11 cellular contexts compared by ENCODE assay signal in genomic region chr10:71312840-71313789, GRCh38. TPM values are rescaled to one million over a fixed set of nuclear protein-coding genes. Genes with fewer than 3 reads are reported as not detected.
DNase-seq lines count a peak whose midpoint lies in the region; ATAC-seq and TF ChIP-seq lines count a peak whose summit lies in the region.
"Had no signal": no experiment of that assay in that cellular context is flagged by ENCODE, and none has a peak within 500 bp of the region (broad histone marks: within the 10 kb centered on the region; RNA-seq: fewer than 3 reads in every experiment).

No MANE protein-coding gene starts in this region.

- intact Hi-C loops in colonic mucosa (cut with DNase I) = loop anchor here (5.0 kb wide), 3 partner anchors 394 to 584 kb away; no protein-coding TSS in a partner anchor
- intact Hi-C loops in transverse colon (cut with DNase I; ENCODE audit: low total_unique reads) = loop anchor here (10.0 kb wide), 3 partner anchors 262 to 582 kb away; no protein-coding TSS in a partner anchor

- no peak overlapping the region for H3K9ac ChIP-seq in colonic mucosa (ENCODE audit: low read depth in 2 of 2, low read length in 2 of 2)

- H3K9me3 ChIP-seq in colonic mucosa (no peaks in the 10 kb centered on the region), lung (ENCODE audit: control insufficient read depth in 2 of 2, insufficient read depth in 1 of 2, low read length in 1 of 2) (no peaks in the 10 kb centered on the region), transverse colon (no peaks in the 10 kb centered on the region)

- peak; percentile 46 for DNase-seq in NCI-H2171 (lab: John Stamatoyannopoulos, UW)
- peak; percentile 50 for DNase-seq in colonic mucosa
- DNase-seq in lung (ENCODE audit: low spot score) = peak; percentile 41
- DNase-seq in transverse colon = peak; percentile 53
- no peak for DNase-seq in activated CD4-positive, CD25-positive, alpha-beta regulatory T cell (lab: John Stamatoyannopoulos, UW)
- no peak for DNase-seq in SKM-1 (lab: John Stamatoyannopoulos, UW; ENCODE audit: unreplicated experiment)
- DNase-seq in SIG-M5 treated with dmso at 0.1 percent for 504 hours (lab: John Stamatoyannopoulos, UW; ENCODE audit: unreplicated experiment) = no peak
- DNase-seq: activated T-cell treated with anti-CD3 and anti-CD28 coated beads, Interleukin-2, amount 50 U/mL, for 48 hours; foreskin melanocyte; NCI-H1436 treated with DMSO at 0.1 percent for 48 hours; T-helper 1 cell had no signal

- no peak for TF ChIP-seq CTCF in colonic mucosa (IDR thresholded peaks at IDR 0.05)
- no peak for TF ChIP-seq CTCF in lung (IDR thresholded peaks at IDR 0.05; ENCODE audit: control extremely low read depth, extremely low read depth)
- TF ChIP-seq CTCF in transverse colon (IDR thresholded peaks at IDR 0.05) = no peak

- no peak for TF ChIP-seq POLR2A in transverse colon (IDR thresholded peaks at IDR 0.05)

- H3K27me3 ChIP-seq in colonic mucosa (no peaks in the 10 kb centered on the region), lung (ENCODE audit: control insufficient read depth, insufficient read depth) (no peaks in the 10 kb centered on the region), transverse colon (no peaks in the 10 kb centered on the region)

- no peak overlapping the region for H3K27ac ChIP-seq in colonic mucosa
- H3K27ac ChIP-seq in lung (ENCODE audit: low read depth in 1 of 2, low read length in 1 of 2) = no peak overlapping the region
- peak overlapping the region; percentile 42 to 73 (median 64) for H3K27ac ChIP-seq in transverse colon

- in situ Hi-C loops in transverse colon (cut with MboI; ENCODE audit: low pct_ligation_motif_present in 1 of 4, low pct_unique_long_range_greater_than_20kb in 1 of 4, low sequenced_read_pairs in 3 of 4) = loop anchor here (10.0 to 25.0 kb wide), 7 partner anchors 249 to 502 kb away; no protein-coding TSS in a partner anchor

- H3K4me1 ChIP-seq in colonic mucosa = no peaks in the 10 kb centered on the region
- peaks cover 0 to 3% of the 10 kb centered on the region in 2 donors for H3K4me1 ChIP-seq in lung (ENCODE audit: control insufficient read depth in 2 of 2, insufficient read depth in 2 of 2, low read length in 2 of 2)
- H3K4me1 ChIP-seq in transverse colon = peaks cover 0 to 23% (median 8%) of the 10 kb centered on the region in 4 donors

- H3K36me3 ChIP-seq in colonic mucosa = no peaks in the 10 kb centered on the region
- no peaks in the 10 kb centered on the region for H3K36me3 ChIP-seq in lung (ENCODE audit: control insufficient read depth in 2 of 2, insufficient read depth in 2 of 2, low read length in 2 of 2)
- H3K36me3 ChIP-seq in transverse colon = no peaks in the 10 kb centered on the region

- no peak for TF ChIP-seq EP300 in transverse colon (IDR thresholded peaks at IDR 0.05; ENCODE audit: low read depth)

- 51 to 62% methylated on average over 19 of the region's 19 CpGs for WGBS in lung, 2 donors
- 24 to 34% methylated on average over 7 to 19 of the region's 19 CpGs for WGBS in transverse colon (ENCODE audit: low coverage in 1 of 2), 2 donors

- no peak overlapping the region for H3K4me3 ChIP-seq in colonic mucosa
- no peak overlapping the region for H3K4me3 ChIP-seq in lung
- no peak overlapping the region for H3K4me3 ChIP-seq in transverse colon

- ATAC-seq in lung (ENCODE audit: insufficient read depth, low FRiP score) = no peak

RNA-seq across cellular contexts. Expression of gene SLC29A3, which starts 5.9 kb away (rescaled TPM):
- 1 to 10 TPM; 3.8 to 6.5 TPM for total RNA-seq in colonic mucosa
- total RNA-seq in lung = 1 to 10 TPM; 4.9 to 9.6 TPM
- polyA plus RNA-seq in lung = 1 to 10 TPM; 5.1 to 5.7 TPM
- total RNA-seq in transverse colon = 1 to 10 TPM in 3 of 4 donors, under 1 TPM in 1; 0.75 to 6.4 (median 3.4) TPM

Comparison
In these comparisons a context has a peak if more than half of its experiments do, and no peak if none do; other contexts are left out.
1. DNase-seq: peak in NCI-H2171 (single experiment), colonic mucosa (single experiment), lung (single experiment) and transverse colon (single experiment); none in activated CD4-positive, CD25-positive, alpha-beta regulatory T cell (0 of 4), SKM-1 (single experiment) and SIG-M5 treated with dmso at 0.1 percent for 504 hours (single experiment).
2. H3K27ac ChIP-seq: peak in transverse colon (4 of 4); none in colonic mucosa (single experiment) and lung (0 of 2).